ENCODE assay signal across 16 cellular contexts in the genomic region with DNA sequence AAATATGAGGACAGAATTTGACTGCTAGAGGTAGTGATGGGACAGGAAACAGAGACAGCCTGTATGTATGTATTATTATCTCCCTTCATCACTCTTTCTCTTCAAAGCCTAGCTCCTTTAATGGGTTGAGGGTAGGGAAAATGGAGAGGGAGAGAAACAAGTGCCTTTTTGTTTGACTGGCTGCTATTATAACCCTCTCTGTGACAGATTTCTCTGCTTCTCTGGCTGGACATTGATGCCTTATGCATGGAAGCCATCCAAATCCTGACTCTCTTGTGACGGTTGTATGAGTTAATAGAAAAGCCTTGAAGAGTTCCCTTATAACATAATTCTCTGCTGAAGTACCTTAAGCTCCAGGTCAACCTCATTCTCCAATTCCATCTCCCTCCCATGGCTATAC.
DNase-seq lines count a peak whose midpoint lies in the region; ATAC-seq and TF ChIP-seq lines count a peak whose summit lies in the region.
"Had no signal": no experiment of that assay in that cellular context is flagged by ENCODE, and none has a peak within 500 bp of the region (broad histone marks: within the 10 kb centered on the region; RNA-seq: fewer than 3 reads in every experiment).

No MANE protein-coding gene starts in this region.

- peak overlapping the region; percentile 33 for H3K27ac ChIP-seq in smooth muscle cell (ENCODE audit: low read depth)
- H3K27ac ChIP-seq: Peyer's patch, upper lobe of right lung had no signal

- H3K4me3 Mint-ChIP-seq in activated T-cell treated with anti-CD3 and anti-CD28 coated beads, Interleukin-2, amount 50 U/mL, for 72 hours: peak overlapping the region; percentile 40 to 64

- no peak overlapping the region for H3K9ac ChIP-seq in smooth muscle cell (ENCODE audit: low read depth)

- no peak for TF ChIP-seq CTCF in fibroblast of mammary gland (conservative IDR thresholded peaks at IDR 0.05; ENCODE audit: control insufficient read depth, insufficient read depth, low read depth, low read length)
- TF ChIP-seq CTCF in smooth muscle cell (IDR thresholded peaks at IDR 0.05; ENCODE audit: borderline replicate concordance, insufficient read depth, poor library complexity, severe bottlenecking): no peak

- DNase-seq in activated T-cell treated with anti-CD3 and anti-CD28 coated beads, Interleukin-2, amount 50 U/mL, for 72 hours: no peak
- no peak for DNase-seq in activated T-cell treated with anti-CD3 and anti-CD28 coated beads, Interleukin-2, amount 50 U/mL, for 1 hour
- peak; percentile 66 for DNase-seq in fibroblast of mammary gland (ENCODE audit: low read depth)
- no peak for DNase-seq in smooth muscle cell (lab: John Stamatoyannopoulos, UW; ENCODE audit: unreplicated experiment)
- DNase-seq in NAMALWA (ENCODE audit: low spot score): no peak
- DNase-seq: activated naive CD4-positive, alpha-beta T cell treated with anti-CD3 and anti-CD28 coated beads, Interleukin-2, amount 50 U/mL, for 16 hours; Calu3; NCI-H2029; NCI-H774; Peyer's patch; upper lobe of right lung had no signal

- H3K36me3 ChIP-seq in smooth muscle cell (ENCODE audit: low read depth): no peaks in the 10 kb centered on the region
- H3K36me3 ChIP-seq: Peyer's patch, upper lobe of right lung had no signal

- H3K27ac Mint-ChIP-seq in activated T-cell treated with anti-CD3 and anti-CD28 coated beads, Interleukin-2, amount 50 U/mL, for 72 hours: no peak overlapping the region

- no peaks in the 10 kb centered on the region for H3K9me3 ChIP-seq in smooth muscle cell (replicated peaks; ENCODE audit: low read depth)
- H3K9me3 ChIP-seq: Peyer's patch, upper lobe of right lung had no signal

- H3K27me3 Mint-ChIP-seq in activated T-cell treated with anti-CD3 and anti-CD28 coated beads, Interleukin-2, amount 50 U/mL, for 72 hours (ENCODE audit: low read depth): no peaks in the 10 kb centered on the region

- peak overlapping the region; percentile 13 for H2AFZ ChIP-seq in smooth muscle cell (ENCODE audit: low read depth)

- H3K36me3 Mint-ChIP-seq in activated T-cell treated with anti-CD3 and anti-CD28 coated beads, Interleukin-2, amount 50 U/mL, for 72 hours (ENCODE audit: insufficient read depth in 2 of 2): peaks cover 0 to 3% of the 10 kb centered on the region in 2 donors

- H3K4me1 Mint-ChIP-seq in activated T-cell treated with anti-CD3 and anti-CD28 coated beads, Interleukin-2, amount 50 U/mL, for 72 hours (ENCODE audit: low read depth): peaks cover 84% of the 10 kb centered on the region

- H3K4me1 ChIP-seq in smooth muscle cell (ENCODE audit: low read depth): peaks cover 10% of the 10 kb centered on the region
- H3K4me1 ChIP-seq: Peyer's patch, upper lobe of right lung had no signal

- 81% methylated on average over 1 of the region's 1 CpG for WGBS in smooth muscle cell (ENCODE audit: low lambda C conversion rate)

- peak overlapping the region; percentile 22 for H3K4me2 ChIP-seq in smooth muscle cell

- H3F3A ChIP-seq in smooth muscle cell (ENCODE audit: low read depth): no peaks in the 10 kb centered on the region

- no peak for ATAC-seq in activated T-cell treated with anti-CD3 and anti-CD28 coated beads, Interleukin-2, amount 50 U/mL, for 72 hours (replicated peaks in 1 of 2)
- ATAC-seq in SK-N-SH treated with all-trans-retinoic acid at 6 μM for 48 hours (peak; percentile 78), GM18517 (IDR thresholded peaks at IDR 0.05; ENCODE audit: unreplicated experiment) (no peak), HG03196 (IDR thresholded peaks at IDR 0.05; ENCODE audit: unreplicated experiment) (no peak)
- ATAC-seq: HCT116, upper lobe of right lung had no signal

- H3K79me2 ChIP-seq in smooth muscle cell (ENCODE audit: low read depth): no peaks in the 10 kb centered on the region

- H3K4me3 ChIP-seq in fibroblast of mammary gland (ENCODE audit: control insufficient read depth, low read depth, low read length) (no peak overlapping the region), smooth muscle cell (no peak overlapping the region)
- H3K4me3 ChIP-seq: lung, Peyer's patch, upper lobe of right lung had no signal

- H3K9me3 Mint-ChIP-seq in activated T-cell treated with anti-CD3 and anti-CD28 coated beads, Interleukin-2, amount 50 U/mL, for 72 hours: peaks cover 0 to 3% of the 10 kb centered on the region in 2 donors

- H4K20me1 ChIP-seq in smooth muscle cell (ENCODE audit: low read depth): no peaks in the 10 kb centered on the region

- H3K27me3 ChIP-seq in smooth muscle cell (ENCODE audit: low read depth): no peaks in the 10 kb centered on the region
- H3K27me3 ChIP-seq: Peyer's patch, upper lobe of right lung had no signal

TF ChIP-seq in SK-N-SH treated with all-trans-retinoic acid at 6 μM for 48 hours, 23 proteins besides CTCF, POLR2A, EP300 and RAD21:
- TF ChIP-seq SNAI2 (CRISPR knock-in tag; IDR thresholded peaks at IDR 0.05) (no peak), ZFP3 (CRISPR knock-in tag; IDR thresholded peaks at IDR 0.05) (no peak), TOX (CRISPR knock-in tag; IDR thresholded peaks at IDR 0.05; ENCODE audit: borderline replicate concordance) (peak; percentile 38; the same call in 1 of the 2 replicates)
- TF ChIP-seq, protein P1, sequence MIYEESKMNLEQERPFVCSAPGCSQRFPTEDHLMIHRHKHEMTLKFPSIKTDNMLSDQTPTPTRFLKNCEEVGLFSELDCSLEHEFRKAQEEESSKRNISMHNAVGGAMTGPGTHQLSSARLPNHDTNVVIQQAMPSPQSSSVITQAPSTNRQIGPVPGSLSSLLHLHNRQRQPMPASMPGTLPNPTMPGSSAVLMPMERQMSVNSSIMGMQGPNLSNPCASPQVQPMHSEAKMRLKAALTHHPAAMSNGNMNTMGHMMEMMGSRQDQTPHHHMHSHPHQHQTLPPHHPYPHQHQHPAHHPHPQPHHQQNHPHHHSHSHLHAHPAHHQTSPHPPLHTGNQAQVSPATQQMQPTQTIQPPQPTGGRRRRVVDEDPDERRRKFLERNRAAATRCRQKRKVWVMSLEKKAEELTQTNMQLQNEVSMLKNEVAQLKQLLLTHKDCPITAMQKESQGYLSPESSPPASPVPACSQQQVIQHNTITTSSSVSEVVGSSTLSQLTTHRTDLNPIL (CRISPR knock-in tag; IDR thresholded peaks at IDR 0.05; ENCODE audit: low read depth): no peak
